25 cellular contexts compared by ENCODE assay signal in genomic region chr19:13599681-13600080, GRCh38.
"Had no signal": no experiment of that assay in that cellular context is flagged by ENCODE, and none has a peak within 500 bp of the region (broad histone marks: within the 10 kb centered on the region; RNA-seq: fewer than 3 reads in every experiment).

No MANE protein-coding gene starts in this region.

- H3K4me3 ChIP-seq: body of pancreas, colonic mucosa, gastrocnemius medialis, hepatocyte, left ventricle myocardium inferior, mucosa of descending colon, pancreas, prostate gland, smooth muscle cell, suprapubic skin, tibial artery had no signal

- H3K27ac Mint-ChIP-seq: activated naive CD8-positive, alpha-beta T cell; nephron had no signal

- ATAC-seq: body of pancreas, gastrocnemius medialis, mucosa of descending colon had no signal

- H3K36me3 ChIP-seq: colonic mucosa, gastrocnemius medialis, left ventricle myocardium inferior, pancreas, prostate gland, suprapubic skin, tibial artery had no signal

- H3K4me1 Mint-ChIP-seq: nephron had no signal

- H3K9me3 ChIP-seq: body of pancreas, colonic mucosa, gastrocnemius medialis, left ventricle myocardium inferior, mucosa of descending colon, pancreas, prostate gland, suprapubic skin, tibial artery had no signal

- H3K9me3 Mint-ChIP-seq: nephron had no signal

- H3K4me1 ChIP-seq: body of pancreas, colonic mucosa, gastrocnemius medialis, left ventricle myocardium inferior, pancreas, prostate gland, suprapubic skin, tibial artery had no signal

- H3K4me2 ChIP-seq: hepatocyte, smooth muscle cell had no signal

- H3K4me3 Mint-ChIP-seq: activated naive CD8-positive, alpha-beta T cell; nephron had no signal

- H2AFZ ChIP-seq: hepatocyte had no signal

- H3K27me3 ChIP-seq: colonic mucosa, gastrocnemius medialis, hepatocyte, pancreas had no signal

- H3K27ac ChIP-seq: body of pancreas, colonic mucosa, gastrocnemius medialis, hepatocyte, left ventricle myocardium inferior, pancreas, prostate gland, suprapubic skin, tibial artery, VCaP had no signal

- DNase-seq: activated CD4-positive, alpha-beta T cell treated with anti-CD3 and anti-CD28 coated beads for 48 hours; activated CD4-positive, alpha-beta T cell treated with anti-CD3 and anti-CD28 coated beads, Interleukin-2, amount 50 U/mL, for 48 hours; activated CD8-positive, alpha-beta memory T cell treated with anti-CD3 and anti-CD28 coated beads for 24 hours; activated effector memory CD4-positive, alpha-beta T cell treated with Interleukin-2 at 50 U/mL for 16 hours; activated naive CD4-positive, alpha-beta T cell treated with Interleukin-2 at 50 U/mL for 16 hours; anterior cingulate cortex; colonic mucosa; effector CD8-positive, alpha-beta T cell; gastrocnemius medialis; islet precursor cell; left ventricle myocardium inferior; mucosa of descending colon; retina; stimulated activated naive CD4-positive, alpha-beta T cell; T-helper 1 cell; tibial artery had no signal

- H3K36me3 Mint-ChIP-seq: activated naive CD8-positive, alpha-beta T cell had no signal
